In genomic region chr12:91367234-91367849, GRCh38 we compare ENCODE assay signal across 10 cellular contexts.
A peak's percentile ranks its signal among the peaks of the same experiment; 100 is the strongest.
DNase-seq lines count a peak whose midpoint lies in the region; ATAC-seq and TF ChIP-seq lines count a peak whose summit lies in the region.
"Had no signal": no experiment of that assay in that cellular context is flagged by ENCODE, and none has a peak within 500 bp of the region (broad histone marks: within the 10 kb centered on the region; RNA-seq: fewer than 3 reads in every experiment).

No MANE protein-coding gene starts in this region.

- TF ChIP-seq CTCF in AG04449 (IDR thresholded peaks at IDR 0.05; ENCODE audit: insufficient read depth, low read length, missing control alignments), result peak; percentile 31
- TF ChIP-seq CTCF in GM12875 (IDR thresholded peaks at IDR 0.05; ENCODE audit: borderline replicate concordance, insufficient read depth, low read depth, low read length), result peak; percentile 26; the same call in 1 of the 2 replicates

- H3K4me3 ChIP-seq in AG04449 (ENCODE audit: low read depth, low read length) (no peak overlapping the region), GM12875 (ENCODE audit: low read depth, low read length) (no peak overlapping the region)
- H3K4me3 ChIP-seq: tibial artery had no signal

- CTCF ChIA-PET in AG04449 (lab: Yijun Ruan, JAX), result interaction anchor here (0.7 to 3.7 kb wide), 11 partner anchors 9 to 431 kb away, joined by 3 to 45 read pairs (median 4); no protein-coding TSS in a partner anchor

- POLR2A ChIA-PET in AG04449 (lab: Yijun Ruan, JAX), result no interaction called here

- ATAC-seq in HG03521 (IDR thresholded peaks at IDR 0.05; ENCODE audit: unreplicated experiment), result no peak

- DNase-seq in AG04449 (ENCODE audit: low read depth, low spot score) (no peak), RPMI8226 (peak; percentile 6), iPS-NIHi11 (ENCODE audit: low spot score) (peak; percentile 23), DMS153 treated with DMSO at 0.1 percent for 48 hours (lab: John Stamatoyannopoulos, UW; ENCODE audit: unreplicated experiment) (no peak), GOT3 (lab: John Stamatoyannopoulos, UW) (no peak), amniotic stem cell (lab: John Stamatoyannopoulos, UW) (no peak)
- DNase-seq: activated naive CD8-positive, alpha-beta T cell treated with anti-CD3 and anti-CD28 coated beads for 36 hours; tibial artery had no signal

Comparison
In these comparisons a context has a peak if more than half of its experiments do, and no peak if none do; other contexts are left out.
1. DNase-seq: peak in RPMI8226 (single experiment) and iPS-NIHi11 (single experiment); none in AG04449 (single experiment), DMS153 treated with DMSO at 0.1 percent for 48 hours (single experiment), GOT3 (single experiment) and amniotic stem cell (single experiment).